12 cellular contexts compared by ENCODE assay signal in the genomic region with DNA sequence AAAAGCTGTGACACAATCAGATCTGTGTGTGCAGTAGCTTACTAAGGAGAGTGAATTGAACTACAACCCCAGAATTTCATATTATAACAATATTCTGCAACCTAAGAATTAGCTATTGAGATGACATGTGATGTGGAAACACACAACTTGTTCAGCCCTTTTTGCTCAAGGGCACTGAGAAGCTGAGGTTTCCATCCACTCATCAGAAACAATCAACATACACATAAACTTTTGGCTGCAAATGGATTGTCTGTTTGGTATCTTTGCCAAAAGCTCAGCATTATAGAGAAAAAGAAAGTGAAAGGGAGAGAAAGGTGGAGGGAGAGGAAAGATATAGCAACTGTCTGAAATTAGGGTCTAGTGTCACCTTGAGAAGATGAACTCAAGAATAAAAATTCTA.
DNase-seq lines count a peak whose midpoint lies in the region; ATAC-seq and TF ChIP-seq lines count a peak whose summit lies in the region.
"Had no signal": no experiment of that assay in that cellular context is flagged by ENCODE, and none has a peak within 500 bp of the region (broad histone marks: within the 10 kb centered on the region; RNA-seq: fewer than 3 reads in every experiment).

No MANE protein-coding gene starts in this region.

- H3K36me3 ChIP-seq in Loucy (ENCODE audit: insufficient read depth, low read length) = no peaks in the 10 kb centered on the region

- no peaks in the 10 kb centered on the region for H3K9me3 ChIP-seq in Loucy (ENCODE audit: insufficient read depth, low read depth, low read length)

- no peak for TF ChIP-seq CTCF in Loucy (conservative IDR thresholded peaks at IDR 0.05; ENCODE audit: low read length)

- H4K20me1 ChIP-seq in Loucy (ENCODE audit: insufficient read depth, low read length, poor library complexity, severe bottlenecking) = no peaks in the 10 kb centered on the region

- peak overlapping the region; percentile 20 for H3K4me2 ChIP-seq in Loucy (ENCODE audit: low read depth, low read length, poor library complexity, severe bottlenecking)

- H3K27ac Mint-ChIP-seq in activated T-cell treated with anti-CD3 and anti-CD28 coated beads, Interleukin-2, amount 50 U/mL, for 72 hours = peak overlapping the region; percentile 70
- H3K27ac Mint-ChIP-seq in effector memory CD8-positive, alpha-beta T cell = peak overlapping the region; percentile 57 to 79
- peak overlapping the region; percentile 53 for H3K27ac Mint-ChIP-seq in stimulated activated naive B cell treated with anti-CD40 and anti-IgM and Interleukin-4, amounts not matched to agents 10 μg/mL and 1 μg/mL and 100 μg/mL, for 72 hours
- H3K27ac Mint-ChIP-seq: H9 had no signal

- ATAC-seq in activated T-cell treated with anti-CD3 and anti-CD28 coated beads, Interleukin-2, amount 50 U/mL, for 72 hours (replicated peaks in 1 of 2) = no peak
- ATAC-seq in effector memory CD8-positive, alpha-beta T cell (replicated peaks) = no peak
- peak; percentile 9 to 19 for ATAC-seq in stimulated activated naive B cell treated with anti-CD40 and anti-IgM and Interleukin-4, amounts not matched to agents 10 μg/mL and 1 μg/mL and 100 μg/mL, for 72 hours (replicated peaks)
- ATAC-seq in HG03039 (IDR thresholded peaks at IDR 0.05; ENCODE audit: unreplicated experiment) (no peak), GM21825 (IDR thresholded peaks at IDR 0.05; ENCODE audit: unreplicated experiment) (no peak)

- peaks cover 77% of the 10 kb centered on the region for H3K4me1 Mint-ChIP-seq in activated T-cell treated with anti-CD3 and anti-CD28 coated beads, Interleukin-2, amount 50 U/mL, for 72 hours (ENCODE audit: low read depth)
- H3K4me1 Mint-ChIP-seq in effector memory CD8-positive, alpha-beta T cell (ENCODE audit: low read depth in 2 of 2) = peaks cover 5 to 10% of the 10 kb centered on the region in 2 donors
- H3K4me1 Mint-ChIP-seq in stimulated activated naive B cell treated with anti-CD40 and anti-IgM and Interleukin-4, amounts not matched to agents 10 μg/mL and 1 μg/mL and 100 μg/mL, for 72 hours = peaks cover 30 to 39% of the 10 kb centered on the region in 2 donors

- peak overlapping the region; percentile 67 to 86 for H3K4me3 Mint-ChIP-seq in activated T-cell treated with anti-CD3 and anti-CD28 coated beads, Interleukin-2, amount 50 U/mL, for 72 hours
- H3K4me3 Mint-ChIP-seq in effector memory CD8-positive, alpha-beta T cell = peak overlapping the region in 1 of 2 donors; percentile 56
- H3K4me3 Mint-ChIP-seq in stimulated activated naive B cell treated with anti-CD40 and anti-IgM and Interleukin-4, amounts not matched to agents 10 μg/mL and 1 μg/mL and 100 μg/mL, for 72 hours = peak overlapping the region; percentile 40 to 53
- H3K4me3 Mint-ChIP-seq: central memory CD8-positive, alpha-beta T cell; H9 had no signal

- H3K79me2 ChIP-seq in Loucy (ENCODE audit: insufficient read depth, low read length) = no peaks in the 10 kb centered on the region

- no peaks in the 10 kb centered on the region; the same call in 1 of the 2 replicates for H3F3A ChIP-seq in Loucy (ENCODE audit: low read depth)

- no peaks in the 10 kb centered on the region for H3K27me3 Mint-ChIP-seq in activated T-cell treated with anti-CD3 and anti-CD28 coated beads, Interleukin-2, amount 50 U/mL, for 72 hours (ENCODE audit: low read depth)
- H3K27me3 Mint-ChIP-seq in effector memory CD8-positive, alpha-beta T cell = peaks cover 6 to 11% of the 10 kb centered on the region in 2 donors
- H3K27me3 Mint-ChIP-seq in stimulated activated naive B cell treated with anti-CD40 and anti-IgM and Interleukin-4, amounts not matched to agents 10 μg/mL and 1 μg/mL and 100 μg/mL, for 72 hours = no peaks in the 10 kb centered on the region

- peak overlapping the region; percentile 15 for H3K9ac ChIP-seq in Loucy (ENCODE audit: low read depth, low read length, poor library complexity, severe bottlenecking)

- no peaks in the 10 kb centered on the region for H3K9me2 ChIP-seq in Loucy (replicated peaks; ENCODE audit: low read depth, low read length)

- peaks cover 39% of the 10 kb centered on the region for H3K4me1 ChIP-seq in Loucy (ENCODE audit: insufficient read depth, low read length, poor library complexity, severe bottlenecking)

- peaks cover 5 to 14% of the 10 kb centered on the region in 2 donors for H3K36me3 Mint-ChIP-seq in activated T-cell treated with anti-CD3 and anti-CD28 coated beads, Interleukin-2, amount 50 U/mL, for 72 hours (ENCODE audit: insufficient read depth in 2 of 2)
- H3K36me3 Mint-ChIP-seq in effector memory CD8-positive, alpha-beta T cell (ENCODE audit: insufficient read depth) = no peaks in the 10 kb centered on the region
- no peaks in the 10 kb centered on the region for H3K36me3 Mint-ChIP-seq in stimulated activated naive B cell treated with anti-CD40 and anti-IgM and Interleukin-4, amounts not matched to agents 10 μg/mL and 1 μg/mL and 100 μg/mL, for 72 hours

- H3K27me3 ChIP-seq in Loucy (ENCODE audit: insufficient read depth, low read length, poor library complexity, severe bottlenecking) = no peaks in the 10 kb centered on the region

- no peak overlapping the region for H3K4me3 ChIP-seq in Loucy (ENCODE audit: low read length, poor library complexity, severe bottlenecking)

- H2AFZ ChIP-seq in Loucy (ENCODE audit: low read length) = peak overlapping the region; percentile 25; the same call in 1 of the 2 replicates

- no peak for DNase-seq in activated T-cell treated with anti-CD3 and anti-CD28 coated beads, Interleukin-2, amount 50 U/mL, for 72 hours
- no peak for DNase-seq in activated T-cell treated with anti-CD3 and anti-CD28 coated beads for 4 hours
- no peak for DNase-seq in effector memory CD8-positive, alpha-beta T cell
- DNase-seq in stimulated activated naive B cell treated with anti-CD40 and anti-IgM and Interleukin-4, amounts not matched to agents 10 μg/mL and 1 μg/mL and 100 μg/mL, for 72 hours = no peak
- no peak for DNase-seq in stimulated activated CD4-positive, alpha-beta T cell treated with anti-CD3 and anti-CD28 coated beads, Interleukin-1b, Interleukin-23, amount 100 ng/mL, for 48 hours
- DNase-seq: activated CD8-positive, alpha-beta memory T cell treated with anti-CD3 and anti-CD28 coated beads, Interleukin-2, amount 50 U/mL, for 48 hours; H9; NCI-H82 had no signal

- H3K9me3 Mint-ChIP-seq in activated T-cell treated with anti-CD3 and anti-CD28 coated beads, Interleukin-2, amount 50 U/mL, for 72 hours = peaks cover 1 to 3% of the 10 kb centered on the region in 2 donors
- no peaks in the 10 kb centered on the region for H3K9me3 Mint-ChIP-seq in effector memory CD8-positive, alpha-beta T cell
- H3K9me3 Mint-ChIP-seq in stimulated activated naive B cell treated with anti-CD40 and anti-IgM and Interleukin-4, amounts not matched to agents 10 μg/mL and 1 μg/mL and 100 μg/mL, for 72 hours = peaks cover 0 to 2% of the 10 kb centered on the region in 2 donors
- H3K9me3 Mint-ChIP-seq: central memory CD8-positive, alpha-beta T cell; H9 had no signal

Comparison
In these comparisons a context has a peak if more than half of its experiments do, and no peak if none do; other contexts are left out.
1. ATAC-seq: peak in stimulated activated naive B cell treated with anti-CD40 and anti-IgM and Interleukin-4, amounts not matched to agents 10 μg/mL and 1 μg/mL and 100 μg/mL, for 72 hours (2 of 2); none in activated T-cell treated with anti-CD3 and anti-CD28 coated beads, Interleukin-2, amount 50 U/mL, for 72 hours (0 of 2), effector memory CD8-positive, alpha-beta T cell (single experiment), HG03039 (single experiment) and GM21825 (single experiment).
2. Peak in every context shown above with its lines, with median percentiles within 50 percentile points of each other: H3K27ac Mint-ChIP-seq.